8 cellular contexts compared by ENCODE assay signal in the genomic region with DNA sequence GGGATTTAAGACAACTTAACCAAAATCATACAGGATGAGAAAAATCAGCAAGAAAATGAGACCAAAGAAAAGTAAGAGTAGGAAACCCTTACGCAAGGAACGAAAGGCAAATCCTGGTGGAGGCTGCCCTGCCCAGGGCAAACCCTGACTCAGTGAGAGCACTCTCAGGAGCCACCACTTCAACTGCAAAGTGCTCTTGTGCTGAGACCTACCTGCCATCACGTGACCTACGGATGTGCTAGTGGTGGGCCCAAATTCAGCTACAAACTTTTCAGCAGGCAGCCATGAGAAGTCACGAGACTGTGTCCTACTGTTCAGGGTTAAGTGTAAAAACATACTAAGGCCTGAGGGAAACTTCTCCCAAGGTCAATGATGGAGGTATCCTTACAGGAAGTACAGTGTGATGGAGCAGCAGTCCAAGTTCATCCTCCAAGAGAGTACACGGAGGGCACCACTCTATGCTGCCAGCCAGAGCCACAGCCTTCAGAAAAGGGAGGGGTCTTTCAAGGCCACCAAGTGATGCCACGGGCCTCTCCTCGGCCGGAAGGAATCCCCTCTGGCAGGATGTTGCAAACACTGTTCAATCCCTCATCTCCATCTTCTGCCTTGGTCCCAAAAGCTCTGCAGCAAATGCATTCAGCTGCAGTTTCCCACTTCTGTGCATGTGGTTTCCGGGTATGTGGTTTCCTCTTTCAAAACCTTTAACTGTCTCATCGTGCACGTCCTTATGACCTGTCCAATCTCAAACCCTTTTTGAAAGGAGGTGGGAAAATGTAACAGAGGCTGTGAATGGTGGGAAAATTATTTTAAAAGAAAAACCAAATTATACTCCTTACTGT. TPM values are rescaled to one million over a fixed set of nuclear protein-coding genes. Genes with fewer than 3 reads are reported as not detected.
A peak's percentile ranks its signal among the peaks of the same experiment; 100 is the strongest.
DNase-seq lines count a peak whose midpoint lies in the region; ATAC-seq and TF ChIP-seq lines count a peak whose summit lies in the region.

No MANE protein-coding gene starts in this region.

- H4K12ac ChIP-seq in trophoblast cell (ENCODE audit: low read depth, low read length) = no peak overlapping the region

- H3K27me3 Mint-ChIP-seq in T-helper 17 cell (no peaks in the 10 kb centered on the region), glutamatergic neuron (ENCODE audit: unreplicated experiment) (peaks cover 3% of the 10 kb centered on the region)
- H3K27me3 Mint-ChIP-seq in central memory CD8-positive, alpha-beta T cell = no peaks in the 10 kb centered on the region

- H2AFZ ChIP-seq in trophoblast cell (ENCODE audit: insufficient read depth, low read length, poor library complexity) = no peak overlapping the region

- DNase-seq in stimulated activated CD4-positive, alpha-beta T cell treated with anti-CD3 and anti-CD28 coated beads, Interleukin-15, amount 100 ng/mL, for 24 hours = peak; percentile 51
- no peak for DNase-seq in stimulated activated CD4-positive, alpha-beta T cell treated with anti-CD3 and anti-CD28 coated beads, Interleukin-12 subunit alpha, Interleukin-12 subunit beta, amount 100 ng/mL, for 4 hours
- DNase-seq in T-helper 17 cell = peak; percentile 16 to 42 (median 32)
- DNase-seq in central memory CD8-positive, alpha-beta T cell (ENCODE audit: low spot score in 2 of 2) = peak; percentile 38 to 73
- peak in 1 of 2 donors; percentile 14 for DNase-seq in trophoblast cell
- no peak for DNase-seq in glutamatergic neuron
- DNase-seq in COLO829 (ENCODE audit: low spot score) = no peak

- no peak overlapping the region for H3K4me2 ChIP-seq in trophoblast cell (ENCODE audit: low read length)

- H3K27ac ChIP-seq in trophoblast cell (ENCODE audit: low read depth, low read length) = no peak overlapping the region

- ATAC-seq in HG03135 (IDR thresholded peaks at IDR 0.05; ENCODE audit: unreplicated experiment) (peak; percentile 67), T-helper 17 cell (peak; percentile 94)
- peak; percentile 94 for ATAC-seq in central memory CD8-positive, alpha-beta T cell (replicated peaks; ENCODE audit: extremely low read depth, poor library complexity, severe bottlenecking)

- H3K79me2 ChIP-seq in trophoblast cell (ENCODE audit: control insufficient read depth, insufficient read depth, low read length, poor library complexity) = peaks cover 8% of the 10 kb centered on the region

- no peaks in the 10 kb centered on the region for H3K36me3 Mint-ChIP-seq in T-helper 17 cell (ENCODE audit: low read depth)
- peaks cover 5% of the 10 kb centered on the region for H3K36me3 Mint-ChIP-seq in central memory CD8-positive, alpha-beta T cell (ENCODE audit: insufficient read depth)
- no peaks in the 10 kb centered on the region for H3K36me3 Mint-ChIP-seq in glutamatergic neuron (ENCODE audit: unreplicated experiment)

- H3K14ac ChIP-seq in trophoblast cell (ENCODE audit: low read length) = no peak overlapping the region

- H4K91ac ChIP-seq in trophoblast cell (ENCODE audit: low read depth, low read length) = no peak overlapping the region

- no peak overlapping the region for H2BK120ac ChIP-seq in trophoblast cell (ENCODE audit: insufficient read depth, low read length, poor library complexity)

- peak overlapping the region; percentile 80 for H3K4me3 Mint-ChIP-seq in T-helper 17 cell
- H3K4me3 Mint-ChIP-seq in central memory CD8-positive, alpha-beta T cell = peak overlapping the region; percentile 74
- H3K4me3 Mint-ChIP-seq in glutamatergic neuron (ENCODE audit: unreplicated experiment) = no peak overlapping the region

- no peak overlapping the region for H2BK12ac ChIP-seq in trophoblast cell (ENCODE audit: low read length)

- H2AK5ac ChIP-seq in trophoblast cell (ENCODE audit: low read length) = no peak overlapping the region

- H3K9me3 Mint-ChIP-seq in central memory CD8-positive, alpha-beta T cell = no peaks in the 10 kb centered on the region
- no peaks in the 10 kb centered on the region for H3K9me3 Mint-ChIP-seq in glutamatergic neuron (ENCODE audit: unreplicated experiment)

- H3K9me3 ChIP-seq in T-helper 17 cell (ENCODE audit: control insufficient read depth, low read length, poor library complexity, severe bottlenecking) (no peaks in the 10 kb centered on the region), trophoblast cell (ENCODE audit: insufficient read depth, low read depth, low read length) (no peaks in the 10 kb centered on the region)

- no peak for TF ChIP-seq CTCF in glutamatergic neuron (IDR thresholded peaks at IDR 0.05; ENCODE audit: partially characterized antibody, unreplicated experiment)

- H3K4me1 ChIP-seq in trophoblast cell (ENCODE audit: control insufficient read depth in 1 of 2, insufficient read depth in 2 of 2, low read length in 2 of 2) = no peaks in the 10 kb centered on the region

- no peak overlapping the region for H3K18ac ChIP-seq in trophoblast cell (ENCODE audit: low read length)

- no peak overlapping the region for H3K9ac ChIP-seq in trophoblast cell (ENCODE audit: low read length)

- no peak overlapping the region for H2BK5ac ChIP-seq in trophoblast cell (ENCODE audit: low read depth, low read length, poor library complexity)

- H3K4ac ChIP-seq in trophoblast cell (ENCODE audit: low read depth, low read length) = peak overlapping the region; percentile 33

- no peak overlapping the region for H4K8ac ChIP-seq in trophoblast cell (ENCODE audit: low read depth, low read length)

- H3K79me1 ChIP-seq in trophoblast cell (ENCODE audit: low read length) = no peaks in the 10 kb centered on the region

- no peaks in the 10 kb centered on the region for H3K27me3 ChIP-seq in trophoblast cell (ENCODE audit: insufficient read depth, low read length)

- no peak overlapping the region for H3K23ac ChIP-seq in trophoblast cell (ENCODE audit: low read length)

- H3K27ac Mint-ChIP-seq in T-helper 17 cell (peak overlapping the region; percentile 93), glutamatergic neuron (ENCODE audit: unreplicated experiment) (no peak overlapping the region)
- H3K27ac Mint-ChIP-seq in central memory CD8-positive, alpha-beta T cell (ENCODE audit: low read depth) = peak overlapping the region; percentile 93

- WGBS in trophoblast cell (ENCODE audit: extremely low coverage, insufficient coverage, insufficient read length) = no CpG with 5 or more reads among the region's 12 CpGs

- H3K4me3 ChIP-seq in trophoblast cell (ENCODE audit: low read depth, low read length) = no peak overlapping the region

- H3K4me1 Mint-ChIP-seq in T-helper 17 cell (peaks cover 55% of the 10 kb centered on the region), glutamatergic neuron (ENCODE audit: low read depth, unreplicated experiment) (peaks cover 20% of the 10 kb centered on the region)
- peaks cover 82% of the 10 kb centered on the region for H3K4me1 Mint-ChIP-seq in central memory CD8-positive, alpha-beta T cell

- H3K36me3 ChIP-seq in trophoblast cell (ENCODE audit: control insufficient read depth in 1 of 2, insufficient read depth in 2 of 2, low read length in 2 of 2) = peaks cover 3 to 5% of the 10 kb centered on the region in 2 experiments

RNA-seq across cellular contexts. Expression of gene CHSY1, which starts 9.5 kb away (rescaled TPM):
- total RNA-seq in T-helper 17 cell (10 to 100 TPM; 10.5 to 12.9 TPM), glutamatergic neuron (ENCODE audit: unreplicated experiment) (38.2 TPM)
- 25.5 and 25.8 TPM in 2 replicates for polyA plus RNA-seq in trophoblast cell (2013)

RNA-seq across cellular contexts. Expression of gene SELENOS, which starts 34.9 kb away (rescaled TPM):
- total RNA-seq in T-helper 17 cell = 10 to 100 TPM; 28.0 to 36.3 TPM
- 105 and 111 TPM in 2 replicates for polyA plus RNA-seq in trophoblast cell (2013)
- total RNA-seq in glutamatergic neuron (ENCODE audit: unreplicated experiment) = 46.9 TPM

RNA-seq across cellular contexts. Expression of gene SNRPA1, which starts 52.7 kb away (rescaled TPM):
- total RNA-seq in T-helper 17 cell (100 to 1,000 TPM; 166 to 206 TPM), glutamatergic neuron (ENCODE audit: unreplicated experiment) (73.5 TPM)
- 103 and 104 TPM in 2 replicates for polyA plus RNA-seq in trophoblast cell (2013)

Comparison
In these comparisons a context has a peak if more than half of its experiments do, and no peak if none do; other contexts are left out.
1. DNase-seq: peak in stimulated activated CD4-positive, alpha-beta T cell treated with anti-CD3 and anti-CD28 coated beads, Interleukin-15, amount 100 ng/mL, for 24 hours (single experiment), T-helper 17 cell (3 of 3) and central memory CD8-positive, alpha-beta T cell (2 of 2); none in stimulated activated CD4-positive, alpha-beta T cell treated with anti-CD3 and anti-CD28 coated beads, Interleukin-12 subunit alpha, Interleukin-12 subunit beta, amount 100 ng/mL, for 4 hours (single experiment), glutamatergic neuron (single experiment) and COLO829 (single experiment).
2. Peak in every context shown above with its lines, with median percentiles within 50 percentile points of each other: ATAC-seq.